2 cellular contexts compared by ENCODE assay signal in the genomic region with DNA sequence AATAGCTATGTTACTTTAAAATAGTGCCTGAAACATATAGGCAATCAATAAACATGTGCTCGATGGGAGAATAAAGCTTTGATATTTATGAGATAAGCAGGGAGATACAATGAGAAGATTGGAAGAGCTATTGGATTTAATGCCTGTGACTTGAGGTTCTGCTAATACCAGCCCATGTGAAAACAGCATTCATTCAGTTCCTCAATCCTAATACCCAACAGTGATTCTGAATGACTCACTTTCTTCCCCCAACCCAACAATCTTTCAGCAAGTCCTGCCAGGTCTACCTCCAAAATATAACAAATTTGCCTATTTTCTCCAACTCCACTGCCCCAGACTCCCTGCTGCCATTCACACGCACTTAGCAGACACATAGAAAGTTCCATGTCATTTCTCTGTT.
TF ChIP-seq lines count a peak whose summit lies in the region.

No MANE protein-coding gene starts in this region.

TF ChIP-seq in GM12878, 131 proteins besides CTCF, POLR2A, EP300 and RAD21:
- TF ChIP-seq ZBTB40 (IDR thresholded peaks at IDR 0.05; ENCODE audit: borderline replicate concordance) (no peak), TBL1XR1 (IDR thresholded peaks at IDR 0.05; ENCODE audit: low read depth, low read length) (no peak), KDM1A (IDR thresholded peaks at IDR 0.05; ENCODE audit: borderline replicate concordance) (no peak), KAT2A (conservative IDR thresholded peaks at IDR 0.05; ENCODE audit: control insufficient read depth, low read depth, low read length) (no peak), SUZ12 (IDR thresholded peaks at IDR 0.05; ENCODE audit: unreplicated experiment) (no peak), CBX3 (IDR thresholded peaks at IDR 0.05; ENCODE audit: borderline replicate concordance, low read depth) (no peak), RELA (IDR thresholded peaks at IDR 0.05; ENCODE audit: borderline replicate concordance, partially characterized antibody) (no peak), TCF3 (IDR thresholded peaks at IDR 0.05; ENCODE audit: borderline replicate concordance, insufficient read depth, low read depth, low read length) (no peak), CREB1 (IDR thresholded peaks at IDR 0.05; ENCODE audit: low read depth) (no peak), SMARCA5 (IDR thresholded peaks at IDR 0.05) (no peak), NR2C1 (IDR thresholded peaks at IDR 0.05) (no peak), CBFB (IDR thresholded peaks at IDR 0.05; ENCODE audit: low read depth) (no peak)
- TF ChIP-seq, protein P1, sequence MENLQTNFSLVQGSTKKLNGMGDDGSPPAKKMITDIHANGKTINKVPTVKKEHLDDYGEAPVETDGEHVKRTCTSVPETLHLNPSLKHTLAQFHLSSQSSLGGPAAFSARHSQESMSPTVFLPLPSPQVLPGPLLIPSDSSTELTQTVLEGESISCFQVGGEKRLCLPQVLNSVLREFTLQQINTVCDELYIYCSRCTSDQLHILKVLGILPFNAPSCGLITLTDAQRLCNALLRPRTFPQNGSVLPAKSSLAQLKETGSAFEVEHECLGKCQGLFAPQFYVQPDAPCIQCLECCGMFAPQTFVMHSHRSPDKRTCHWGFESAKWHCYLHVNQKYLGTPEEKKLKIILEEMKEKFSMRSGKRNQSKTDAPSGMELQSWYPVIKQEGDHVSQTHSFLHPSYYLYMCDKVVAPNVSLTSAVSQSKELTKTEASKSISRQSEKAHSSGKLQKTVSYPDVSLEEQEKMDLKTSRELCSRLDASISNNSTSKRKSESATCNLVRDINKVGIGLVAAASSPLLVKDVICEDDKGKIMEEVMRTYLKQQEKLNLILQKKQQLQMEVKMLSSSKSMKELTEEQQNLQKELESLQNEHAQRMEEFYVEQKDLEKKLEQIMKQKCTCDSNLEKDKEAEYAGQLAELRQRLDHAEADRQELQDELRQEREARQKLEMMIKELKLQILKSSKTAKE (IDR thresholded peaks at IDR 0.05; ENCODE audit: low read depth, poor library complexity, severe bottlenecking), result no peak

TF ChIP-seq in SK-N-SH, 30 proteins besides CTCF, POLR2A, EP300 and RAD21:
- TF ChIP-seq GATA2 (CRISPR knock-in tag; IDR thresholded peaks at IDR 0.05) (no peak), RFX5 (IDR thresholded peaks at IDR 0.05; ENCODE audit: low read length) (no peak), RCOR1 (IDR thresholded peaks at IDR 0.05; ENCODE audit: low read length) (no peak), RXRA (IDR thresholded peaks at IDR 0.05; ENCODE audit: borderline replicate concordance, low read depth) (no peak), EZH2phosphoT487 (IDR thresholded peaks at IDR 0.05; ENCODE audit: borderline replicate concordance, low read depth) (no peak), GABPA (IDR thresholded peaks at IDR 0.05; ENCODE audit: low read depth) (no peak), MEF2A (IDR thresholded peaks at IDR 0.05; ENCODE audit: borderline replicate concordance, low read depth) (no peak), ZBTB33 (IDR thresholded peaks at IDR 0.05; ENCODE audit: borderline replicate concordance, low read depth) (no peak), JUND (IDR thresholded peaks at IDR 0.05) (no peak)
- TF ChIP-seq, protein P2, sequence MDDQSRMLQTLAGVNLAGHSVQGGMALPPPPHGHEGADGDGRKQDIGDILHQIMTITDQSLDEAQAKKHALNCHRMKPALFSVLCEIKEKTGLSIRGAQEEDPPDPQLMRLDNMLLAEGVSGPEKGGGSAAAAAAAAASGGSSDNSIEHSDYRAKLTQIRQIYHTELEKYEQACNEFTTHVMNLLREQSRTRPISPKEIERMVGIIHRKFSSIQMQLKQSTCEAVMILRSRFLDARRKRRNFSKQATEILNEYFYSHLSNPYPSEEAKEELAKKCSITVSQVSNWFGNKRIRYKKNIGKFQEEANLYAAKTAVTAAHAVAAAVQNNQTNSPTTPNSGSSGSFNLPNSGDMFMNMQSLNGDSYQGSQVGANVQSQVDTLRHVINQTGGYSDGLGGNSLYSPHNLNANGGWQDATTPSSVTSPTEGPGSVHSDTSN (IDR thresholded peaks at IDR 0.05), result no peak
- TF ChIP-seq, protein P3, sequence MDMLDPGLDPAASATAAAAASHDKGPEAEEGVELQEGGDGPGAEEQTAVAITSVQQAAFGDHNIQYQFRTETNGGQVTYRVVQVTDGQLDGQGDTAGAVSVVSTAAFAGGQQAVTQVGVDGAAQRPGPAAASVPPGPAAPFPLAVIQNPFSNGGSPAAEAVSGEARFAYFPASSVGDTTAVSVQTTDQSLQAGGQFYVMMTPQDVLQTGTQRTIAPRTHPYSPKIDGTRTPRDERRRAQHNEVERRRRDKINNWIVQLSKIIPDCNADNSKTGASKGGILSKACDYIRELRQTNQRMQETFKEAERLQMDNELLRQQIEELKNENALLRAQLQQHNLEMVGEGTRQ (IDR thresholded peaks at IDR 0.05; ENCODE audit: borderline replicate concordance, low read depth, low read length), result no peak
